In the genomic region with DNA sequence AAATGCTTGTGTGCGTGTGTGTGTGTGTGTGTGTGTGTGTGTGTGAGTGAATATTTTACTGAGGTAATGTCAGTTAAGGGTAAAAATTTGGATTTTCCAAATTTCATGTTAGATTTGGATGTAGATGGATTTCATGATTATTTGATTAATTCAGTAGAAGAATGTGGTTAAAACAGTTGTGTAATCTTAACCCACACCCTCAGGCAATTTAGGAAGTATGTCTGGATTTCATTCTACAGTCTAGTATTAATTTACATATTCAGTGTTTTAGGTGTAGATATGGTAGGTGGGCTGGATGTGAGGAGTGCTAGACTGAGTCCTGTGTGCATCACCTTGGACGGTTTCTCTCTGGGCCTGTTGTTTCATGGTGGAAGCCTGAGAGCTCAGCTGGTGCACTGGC, we compare ENCODE assay signal across 28 cellular contexts.
"Had no signal": no experiment of that assay in that cellular context is flagged by ENCODE, and none has a peak within 500 bp of the region (broad histone marks: within the 10 kb centered on the region; RNA-seq: fewer than 3 reads in every experiment).

No MANE protein-coding gene starts in this region.

- H3K27ac ChIP-seq: foreskin keratinocyte, heart right ventricle, left lung, lower lobe of right lung, neural progenitor cell, parathyroid adenoma, psoas muscle, stomach, thyroid gland, upper lobe of right lung had no signal

- H3K27ac Mint-ChIP-seq: activated B cell treated with CpG ODN at 0.5 μM for 24 hours; activated CD8-positive, alpha-beta T cell treated with anti-CD3 and anti-CD28 coated beads for 36 hours; activated naive CD4-positive, alpha-beta T cell treated with anti-CD3 and anti-CD28 coated beads, Interleukin-2, amount 50 U/mL, for 24 hours; activated naive CD8-positive, alpha-beta T cell treated with anti-CD3 and anti-CD28 coated beads, Interleukin-2, amount 50 U/mL, for 24 hours; activated T-helper 17 cell treated with anti-CD3 and anti-CD28 coated beads, Interleukin-2, amount 50 U/mL, for 72 hours; neural progenitor cell; stimulated activated naive B cell treated with anti-CD40 and anti-IgM and Interleukin-4, amounts not matched to agents 10 μg/mL and 1 μg/mL and 100 μg/mL, for 72 hours; T-helper 17 cell had no signal

- H3K4me1 ChIP-seq: foreskin keratinocyte, heart right ventricle, left lung, lower lobe of right lung, neural progenitor cell, parathyroid adenoma, psoas muscle, stomach, thyroid gland, upper lobe of right lung had no signal

- H3K27me3 ChIP-seq: heart right ventricle, left lung, neural progenitor cell, stomach, thyroid gland, upper lobe of right lung had no signal

- H3K27me3 Mint-ChIP-seq: activated B cell treated with CpG ODN at 0.5 μM for 24 hours; activated CD8-positive, alpha-beta T cell treated with anti-CD3 and anti-CD28 coated beads for 36 hours; activated naive CD4-positive, alpha-beta T cell treated with anti-CD3 and anti-CD28 coated beads, Interleukin-2, amount 50 U/mL, for 24 hours; activated naive CD8-positive, alpha-beta T cell treated with anti-CD3 and anti-CD28 coated beads, Interleukin-2, amount 50 U/mL, for 24 hours; activated T-helper 17 cell treated with anti-CD3 and anti-CD28 coated beads, Interleukin-2, amount 50 U/mL, for 72 hours; naive thymus-derived CD8-positive, alpha-beta T cell; T-helper 17 cell had no signal

- H3K36me3 ChIP-seq: left lung, lower lobe of right lung, neural progenitor cell, stomach, thyroid gland, upper lobe of right lung had no signal

- H3K4me1 Mint-ChIP-seq: activated B cell treated with CpG ODN at 0.5 μM for 24 hours; activated naive CD8-positive, alpha-beta T cell treated with anti-CD3 and anti-CD28 coated beads, Interleukin-2, amount 50 U/mL, for 24 hours; activated T-helper 17 cell treated with anti-CD3 and anti-CD28 coated beads, Interleukin-2, amount 50 U/mL, for 72 hours; neural progenitor cell; stimulated activated naive B cell treated with anti-CD40 and anti-IgM and Interleukin-4, amounts not matched to agents 10 μg/mL and 1 μg/mL and 100 μg/mL, for 72 hours had no signal

- DNase-seq: activated B cell treated with CpG ODN at 0.5 μM for 24 hours; activated CD4-positive, alpha-beta T cell treated with anti-CD3 and anti-CD28 coated beads, Interleukin-2, amount 50 U/mL, for 1 hour; activated CD8-positive, alpha-beta T cell treated with anti-CD3 and anti-CD28 coated beads for 36 hours; activated gamma-delta T cell treated with Interleukin-2 at 50 U/mL for 16 hours; activated naive CD8-positive, alpha-beta T cell treated with anti-CD3 and anti-CD28 coated beads, Interleukin-2, amount 50 U/mL, for 24 hours; activated T-cell treated with anti-CD3 and anti-CD28 coated beads, Interleukin-2, amount 50 U/mL, for 4 hours; effector memory CD4-positive, alpha-beta T cell; heart right ventricle; left lung; lower lobe of right lung; mesenchymal stem cell; naive thymus-derived CD8-positive, alpha-beta T cell; occipital lobe; psoas muscle; right cardiac atrium; stimulated activated CD4-positive, alpha-beta T cell treated with anti-CD3 and anti-CD28 coated beads, Interleukin-15, amount 100 ng/mL, for 24 hours; stimulated activated CD4-positive, alpha-beta T cell treated with anti-CD3 and anti-CD28 coated beads, Interleukin-2, amount 100 ng/mL, for 24 hours; stimulated activated naive B cell treated with anti-CD40 and anti-IgM and Interleukin-4, amounts not matched to agents 10 μg/mL and 1 μg/mL and 100 μg/mL, for 72 hours; stomach; T-helper 17 cell; T1000; thyroid gland; upper lobe of right lung had no signal

- H3K9me3 ChIP-seq: left lung, lower lobe of right lung, psoas muscle, stomach, thyroid gland, upper lobe of right lung had no signal

- H3K9me3 Mint-ChIP-seq: activated CD8-positive, alpha-beta T cell treated with anti-CD3 and anti-CD28 coated beads for 36 hours; activated naive CD4-positive, alpha-beta T cell treated with anti-CD3 and anti-CD28 coated beads, Interleukin-2, amount 50 U/mL, for 24 hours; activated naive CD8-positive, alpha-beta T cell treated with anti-CD3 and anti-CD28 coated beads, Interleukin-2, amount 50 U/mL, for 24 hours; activated T-helper 17 cell treated with anti-CD3 and anti-CD28 coated beads, Interleukin-2, amount 50 U/mL, for 72 hours; neural progenitor cell had no signal

- H3K36me3 Mint-ChIP-seq: neural progenitor cell had no signal

- H3K4me3 Mint-ChIP-seq: activated B cell treated with CpG ODN at 0.5 μM for 24 hours; activated CD8-positive, alpha-beta T cell treated with anti-CD3 and anti-CD28 coated beads for 36 hours; activated naive CD4-positive, alpha-beta T cell treated with anti-CD3 and anti-CD28 coated beads, Interleukin-2, amount 50 U/mL, for 24 hours; activated naive CD8-positive, alpha-beta T cell treated with anti-CD3 and anti-CD28 coated beads, Interleukin-2, amount 50 U/mL, for 24 hours; activated T-cell treated with anti-CD3 and anti-CD28 coated beads, Interleukin-2, amount 50 U/mL, for 4 hours; activated T-helper 17 cell treated with anti-CD3 and anti-CD28 coated beads, Interleukin-2, amount 50 U/mL, for 72 hours; naive thymus-derived CD8-positive, alpha-beta T cell; neural progenitor cell; stimulated activated naive B cell treated with anti-CD40 and anti-IgM and Interleukin-4, amounts not matched to agents 10 μg/mL and 1 μg/mL and 100 μg/mL, for 72 hours; T-helper 17 cell had no signal

- H3K4me3 ChIP-seq: heart right ventricle, left lung, lower lobe of right lung, neural progenitor cell, psoas muscle, stomach, thyroid gland, upper lobe of right lung had no signal

- ATAC-seq: activated CD8-positive, alpha-beta T cell treated with anti-CD3 and anti-CD28 coated beads for 36 hours; activated naive CD8-positive, alpha-beta T cell treated with anti-CD3 and anti-CD28 coated beads, Interleukin-2, amount 50 U/mL, for 24 hours; activated T-cell treated with anti-CD3 and anti-CD28 coated beads, Interleukin-2, amount 50 U/mL, for 4 hours; activated T-helper 17 cell treated with anti-CD3 and anti-CD28 coated beads, Interleukin-2, amount 50 U/mL, for 72 hours; foreskin keratinocyte; heart right ventricle; left lung; lower lobe of right lung; naive thymus-derived CD8-positive, alpha-beta T cell; psoas muscle; right cardiac atrium; stimulated activated naive B cell treated with anti-CD40 and anti-IgM and Interleukin-4, amounts not matched to agents 10 μg/mL and 1 μg/mL and 100 μg/mL, for 72 hours; T-helper 17 cell; upper lobe of right lung had no signal
